Comparison of ENCODE assay signal across 8 cellular contexts in the genomic region with DNA sequence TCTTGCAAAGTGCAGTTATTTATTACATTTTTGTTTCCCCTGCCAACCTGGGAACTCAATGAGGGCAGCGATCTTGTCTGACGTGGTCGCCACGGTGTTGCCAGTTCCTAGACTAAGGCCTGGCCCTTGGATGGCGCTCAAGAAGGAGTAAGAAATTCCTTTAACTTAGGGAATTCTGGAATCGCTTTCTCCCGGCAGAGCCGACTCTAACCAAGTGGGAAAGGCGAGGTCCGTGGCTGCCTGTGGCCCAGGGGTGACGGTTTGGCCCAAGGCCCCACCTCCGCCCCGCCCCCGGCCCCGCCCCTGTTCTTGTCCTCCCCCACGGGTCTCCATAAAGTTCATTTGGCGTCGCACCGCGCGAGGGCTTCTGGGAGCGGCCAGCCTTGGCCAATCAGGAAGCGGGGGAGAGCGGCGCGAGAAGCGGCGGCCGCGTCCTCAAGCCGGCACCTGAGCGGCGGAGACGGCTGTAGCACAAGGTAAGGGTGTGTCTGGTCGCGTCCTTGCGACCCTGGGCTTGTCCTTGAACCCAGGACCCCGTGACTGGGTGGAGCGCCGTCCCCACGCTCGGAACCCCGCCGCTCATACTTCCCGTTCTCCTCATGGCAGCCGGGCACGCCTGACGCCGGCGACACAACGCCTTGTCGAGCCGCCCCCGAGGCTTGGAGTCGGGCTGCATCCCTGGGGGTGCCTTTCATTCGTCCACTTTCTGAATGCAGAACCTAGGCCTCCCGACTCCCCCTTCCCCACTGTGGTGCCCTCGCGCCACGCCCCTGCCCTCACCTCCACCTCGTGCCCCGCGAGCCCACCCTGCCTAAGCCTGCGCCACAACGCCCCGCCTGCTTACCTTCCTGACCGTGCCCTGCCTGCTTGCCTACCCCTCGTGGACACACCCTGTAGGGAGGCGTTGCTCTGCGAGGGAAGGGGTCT. TPM values are rescaled to one million over a fixed set of nuclear protein-coding genes. Genes with fewer than 3 reads are reported as not detected.
DNase-seq lines count a peak whose midpoint lies in the region; ATAC-seq and TF ChIP-seq lines count a peak whose summit lies in the region.

A gene (plus strand): TSS at position 394 of the 927 bp plus-strand sequence. CDS start 18,119 bp downstream, outside the sequence.

- peak within 1 kb of the TSS; percentile 90 for H3K4me3 Mint-ChIP-seq in activated B cell treated with CpG ODN at 0.5 μM for 24 hours

- H3K36me3 Mint-ChIP-seq in activated B cell treated with CpG ODN at 0.5 μM for 24 hours (ENCODE audit: low read depth): peaks cover 5% of the 10 kb centered on the region

- H3K9me3 ChIP-seq in AG04450 (ENCODE audit: control insufficient read depth, insufficient read depth, low read length): peaks cover 4% of the 10 kb centered on the region; the same call in 1 of the 2 replicates

- peak within 1 kb of the TSS; percentile 84 for H3K27ac Mint-ChIP-seq in activated B cell treated with CpG ODN at 0.5 μM for 24 hours

- H3K4me3 ChIP-seq in AG04450 (ENCODE audit: low read depth, low read length): peak within 1 kb of the TSS; percentile 99

- peak; percentile 67 for DNase-seq in AG04450 (ENCODE audit: low read depth, low spot score)
- DNase-seq in NCI-H345 (lab: John Stamatoyannopoulos, UW): peak; percentile 87
- peak; percentile 79 for DNase-seq in activated B cell treated with CpG ODN at 0.5 μM for 24 hours
- peak in 60 of 61 donors; percentile 36 to 94 (median 86) for DNase-seq in caudate nucleus (lab: John Stamatoyannopoulos, UW)
- DNase-seq in iris pigment epithelial cell (ENCODE audit: low read depth): peak; percentile 94
- peak; percentile 77 to 86 for DNase-seq in stimulated activated CD4-positive, alpha-beta T cell treated with anti-CD3 and anti-CD28 coated beads, Interleukin-12 subunit alpha, Interleukin-12 subunit beta, amount 100 ng/mL, for 24 hours (ENCODE audit: low read depth in 2 of 2)

- no peaks in the 10 kb centered on the region for H3K9me3 Mint-ChIP-seq in activated B cell treated with CpG ODN at 0.5 μM for 24 hours

- CTCF ChIA-PET in AG04450 (lab: Charles Lee) (interaction anchor here (0.6 to 1.2 kb wide), 2 partner anchors 129 to 315 kb away, joined by 3 read pairs; no protein-coding TSS in a partner anchor), activated B cell treated with CpG ODN at 0.5 μM for 24 hours (lab: Charles Lee) (interaction anchor here (1.6 kb wide), 1 partner anchor 28 kb away, joined by 6 read pairs; no protein-coding TSS in a partner anchor)

- intact Hi-C loops in activated B cell treated with CpG ODN at 0.5 μM for 24 hours (cut with micrococcal nuclease): loop anchor here (1.0 to 5.0 kb wide), 7 partner anchors 48 to 517 kb away; a partner anchor contains a TSS

- POLR2A ChIA-PET in AG04450 (lab: Yijun Ruan, JAX) (no interaction called here), activated B cell treated with CpG ODN at 0.5 μM for 24 hours (lab: Charles Lee) (interaction anchor here (0.5 kb wide), 1 partner anchor 197 kb away, joined by 4 read pairs; no protein-coding TSS in a partner anchor)

- no peaks in the 10 kb centered on the region for H3K27me3 ChIP-seq in AG04450 (ENCODE audit: control insufficient read depth, insufficient read depth, low read length)

- H3K27me3 Mint-ChIP-seq in activated B cell treated with CpG ODN at 0.5 μM for 24 hours: no peaks in the 10 kb centered on the region

- TF ChIP-seq POLR2A in GM18951 (IDR thresholded peaks at IDR 0.05; ENCODE audit: extremely low read depth, insufficient read depth, insufficient read length): peak; percentile 89

- TF ChIP-seq CTCF in AG04450 (IDR thresholded peaks at IDR 0.05; ENCODE audit: low read depth, low read length) (no peak), activated B cell treated with CpG ODN at 0.5 μM for 24 hours (IDR thresholded peaks at IDR 0.05) (no peak)

- peak; percentile 83 for ATAC-seq in HG03196 (IDR thresholded peaks at IDR 0.05; ENCODE audit: unreplicated experiment)
- peak; percentile 89 for ATAC-seq in activated B cell treated with CpG ODN at 0.5 μM for 24 hours (ENCODE audit: low read depth)

- in situ Hi-C loops in GM18951 (cut with MboI; ENCODE audit: low sequenced_read_pairs, unreplicated experiment): no loop called here

- H3K27ac ChIP-seq in AG04450 (ENCODE audit: low read depth, low read length) (peak within 1 kb of the TSS; percentile 86), caudate nucleus (ENCODE audit: low read depth, low read length) (peak within 1 kb of the TSS; percentile 68)

- H3K4me1 Mint-ChIP-seq in activated B cell treated with CpG ODN at 0.5 μM for 24 hours: peaks cover 20% of the 10 kb centered on the region

RNA-seq across cellular contexts. Expression of the gene that starts here (rescaled TPM):
- 46.4 and 51.1 TPM in 2 replicates for polyA plus RNA-seq in AG04450 (2011; rRNA removed)
- 67.4 and 70.7 TPM in 2 replicates for polyA minus RNA-seq in AG04450 (2011; rRNA and poly(A)+ RNA removed)
- 104 and 111 TPM in 2 replicates for total RNA-seq in activated B cell treated with CpG ODN at 0.5 μM for 24 hours

Comparison
In these comparisons a context has a peak if more than half of its experiments do, and no peak if none do; other contexts are left out.
1. Peak in every context shown above with its lines: DNase-seq, ATAC-seq, H3K4me3 ChIP-seq and H3K27ac ChIP-seq.